In genomic region chr19:54159352-54160181, GRCh38 we compare ENCODE assay signal across 1 cellular context.
A peak's percentile ranks its signal among the peaks of the same experiment; 100 is the strongest.
TF ChIP-seq lines count a peak whose summit lies in the region.

LENG1 (minus strand) TSS chr19:54159721; CDS start chr19:54159695, 26 bp downstream.

TF ChIP-seq in IMR-90, 13 proteins besides CTCF, POLR2A, EP300 and RAD21 (continued from another document):
- TF ChIP-seq FOS (IDR thresholded peaks at IDR 0.05; ENCODE audit: low read depth, low read length) (peak; percentile 55; the same call in 1 of the 2 replicates), BHLHE40 (IDR thresholded peaks at IDR 0.05; ENCODE audit: low read depth, low read length) (no peak; the same call in 1 of the 2 replicates), CEBPB (IDR thresholded peaks at IDR 0.05; ENCODE audit: low read depth, low read length) (peak; percentile 20; the same call in 1 of the 2 replicates), MAFK (IDR thresholded peaks at IDR 0.05; ENCODE audit: low read depth, low read length) (peak; percentile 30; the same call in 1 of the 2 replicates), NFE2L2 (IDR thresholded peaks at IDR 0.05; ENCODE audit: low read depth, low read length) (no peak), MAZ (IDR thresholded peaks at IDR 0.05; ENCODE audit: borderline replicate concordance, low read depth, low read length) (peak; percentile 92)
